8 cellular contexts compared by ENCODE assay signal in genomic region chr22:50342651-50343540, GRCh38. TPM values are rescaled to one million over a fixed set of nuclear protein-coding genes. Genes with fewer than 3 reads are reported as not detected.
DNase-seq lines count a peak whose midpoint lies in the region; ATAC-seq, FAIRE-seq and TF ChIP-seq lines count a peak whose summit lies in the region.

A gene with protein sequence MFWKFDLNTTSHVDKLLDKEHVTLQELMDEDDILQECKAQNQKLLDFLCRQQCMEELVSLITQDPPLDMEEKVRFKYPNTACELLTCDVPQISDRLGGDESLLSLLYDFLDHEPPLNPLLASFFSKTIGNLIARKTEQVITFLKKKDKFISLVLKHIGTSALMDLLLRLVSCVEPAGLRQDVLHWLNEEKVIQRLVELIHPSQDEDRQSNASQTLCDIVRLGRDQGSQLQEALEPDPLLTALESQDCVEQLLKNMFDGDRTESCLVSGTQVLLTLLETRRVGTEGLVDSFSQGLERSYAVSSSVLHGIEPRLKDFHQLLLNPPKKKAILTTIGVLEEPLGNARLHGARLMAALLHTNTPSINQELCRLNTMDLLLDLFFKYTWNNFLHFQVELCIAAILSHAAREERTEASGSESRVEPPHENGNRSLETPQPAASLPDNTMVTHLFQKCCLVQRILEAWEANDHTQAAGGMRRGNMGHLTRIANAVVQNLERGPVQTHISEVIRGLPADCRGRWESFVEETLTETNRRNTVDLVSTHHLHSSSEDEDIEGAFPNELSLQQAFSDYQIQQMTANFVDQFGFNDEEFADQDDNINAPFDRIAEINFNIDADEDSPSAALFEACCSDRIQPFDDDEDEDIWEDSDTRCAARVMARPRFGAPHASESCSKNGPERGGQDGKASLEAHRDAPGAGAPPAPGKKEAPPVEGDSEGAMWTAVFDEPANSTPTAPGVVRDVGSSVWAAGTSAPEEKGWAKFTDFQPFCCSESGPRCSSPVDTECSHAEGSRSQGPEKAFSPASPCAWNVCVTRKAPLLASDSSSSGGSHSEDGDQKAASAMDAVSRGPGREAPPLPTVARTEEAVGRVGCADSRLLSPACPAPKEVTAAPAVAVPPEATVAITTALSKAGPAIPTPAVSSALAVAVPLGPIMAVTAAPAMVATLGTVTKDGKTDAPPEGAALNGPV (plus strand): TSS chr22:50343327. CDS start chr22:50393909, 50,582 bp downstream.

- FAIRE-seq in RCC 7860 (lab: Jason Lieb, UNC) = no peak

- ATAC-seq in HG03460 (IDR thresholded peaks at IDR 0.05; ENCODE audit: unreplicated experiment) = peak; percentile 53

- no peaks in the 10 kb centered on the region for H3K9me3 Mint-ChIP-seq in activated T-helper 2 cell treated with anti-CD3 and anti-CD28 coated beads, Interferon-gamma antibody, Interleukin-2, Interleukin-4, amounts not matched to agents 10 μg/mL and 5 μg/mL and 100 μg/mL, durations not matched to agents 14 hours and 24 hours and 36 hours
- H3K9me3 Mint-ChIP-seq in nephron progenitor cell = no peaks in the 10 kb centered on the region
- no peaks in the 10 kb centered on the region for H3K9me3 Mint-ChIP-seq in stimulated activated naive CD8-positive, alpha-beta T cell treated with anti-CD3 and anti-CD28 coated beads, Interleukin-15, Interleukin-2, amounts not matched to agents 100 ng/mL and 50 ng/mL, for 24 hours

- H3K4me3 Mint-ChIP-seq in activated T-helper 2 cell treated with anti-CD3 and anti-CD28 coated beads, Interferon-gamma antibody, Interleukin-2, Interleukin-4, amounts not matched to agents 10 μg/mL and 5 μg/mL and 100 μg/mL, durations not matched to agents 14 hours and 24 hours and 36 hours (ENCODE audit: low read depth) = peak within 1 kb of the TSS; percentile 75
- H3K4me3 Mint-ChIP-seq in nephron progenitor cell = peak within 1 kb of the TSS; percentile 85
- peak within 1 kb of the TSS; percentile 81 for H3K4me3 Mint-ChIP-seq in stimulated activated naive CD8-positive, alpha-beta T cell treated with anti-CD3 and anti-CD28 coated beads, Interleukin-15, Interleukin-2, amounts not matched to agents 100 ng/mL and 50 ng/mL, for 24 hours

- intact Hi-C loops in activated T-helper 2 cell treated with anti-CD3 and anti-CD28 coated beads, Interferon-gamma antibody, Interleukin-2, Interleukin-4, amounts not matched to agents 10 μg/mL and 5 μg/mL and 100 μg/mL, durations not matched to agents 14 hours and 24 hours and 36 hours (cut with micrococcal nuclease) = loop anchor here (1.0 to 10.0 kb wide), 5 partner anchors 36 to 279 kb away; partner anchors contain the start of genes PLXNB2 and TUBGCP6

- H4K20me1 ChIP-seq in BLaER1 = peaks cover 17% of the 10 kb centered on the region

- TF ChIP-seq CTCF in fibroblast of pulmonary artery (IDR thresholded peaks at IDR 0.05; ENCODE audit: low read length, missing control alignments) (no peak), nephron progenitor cell (IDR thresholded peaks at IDR 0.05) (peak; percentile 13)

- H3K4me2 ChIP-seq in BLaER1 = peak within 1 kb of the TSS; percentile 100

- peak within 1 kb of the TSS; percentile 93 for H3K9ac ChIP-seq in BLaER1

- H3K27me3 ChIP-seq in BLaER1 = no peaks in the 10 kb centered on the region

- H3K4me3 ChIP-seq in BLaER1 (peak within 1 kb of the TSS; percentile 87), fibroblast of pulmonary artery (replicated peaks; ENCODE audit: low read depth, low read length) (peak within 1 kb of the TSS; percentile 69)

- no peaks in the 10 kb centered on the region for H3K9me3 ChIP-seq in BLaER1

- peaks cover 15% of the 10 kb centered on the region for H3K36me3 ChIP-seq in BLaER1

- DNase-seq in GM19240 (ENCODE audit: insufficient read length, low spot score) = peak; percentile 60
- peak; percentile 37 for DNase-seq in RCC 7860 (ENCODE audit: low spot score)
- DNase-seq in activated T-helper 2 cell treated with anti-CD3 and anti-CD28 coated beads, Interferon-gamma antibody, Interleukin-2, Interleukin-4, amounts not matched to agents 10 μg/mL and 5 μg/mL and 100 μg/mL, durations not matched to agents 14 hours and 24 hours and 36 hours (ENCODE audit: low spot score) = peak; percentile 82
- peak; percentile 62 for DNase-seq in fibroblast of pulmonary artery (ENCODE audit: low read depth)
- peak; percentile 92 for DNase-seq in nephron progenitor cell

- H3K27ac ChIP-seq in BLaER1 = peak within 1 kb of the TSS; percentile 93

- H3K27me3 Mint-ChIP-seq in activated T-helper 2 cell treated with anti-CD3 and anti-CD28 coated beads, Interferon-gamma antibody, Interleukin-2, Interleukin-4, amounts not matched to agents 10 μg/mL and 5 μg/mL and 100 μg/mL, durations not matched to agents 14 hours and 24 hours and 36 hours (ENCODE audit: low read depth) = no peaks in the 10 kb centered on the region
- peaks cover 4% of the 10 kb centered on the region for H3K27me3 Mint-ChIP-seq in nephron progenitor cell (ENCODE audit: low read depth, poor library complexity)
- H3K27me3 Mint-ChIP-seq in stimulated activated naive CD8-positive, alpha-beta T cell treated with anti-CD3 and anti-CD28 coated beads, Interleukin-15, Interleukin-2, amounts not matched to agents 100 ng/mL and 50 ng/mL, for 24 hours = no peaks in the 10 kb centered on the region

- peaks cover 2% of the 10 kb centered on the region for H3K4me1 Mint-ChIP-seq in activated T-helper 2 cell treated with anti-CD3 and anti-CD28 coated beads, Interferon-gamma antibody, Interleukin-2, Interleukin-4, amounts not matched to agents 10 μg/mL and 5 μg/mL and 100 μg/mL, durations not matched to agents 14 hours and 24 hours and 36 hours (ENCODE audit: low read depth)
- peaks cover 5% of the 10 kb centered on the region for H3K4me1 Mint-ChIP-seq in nephron progenitor cell
- peaks cover 11% of the 10 kb centered on the region for H3K4me1 Mint-ChIP-seq in stimulated activated naive CD8-positive, alpha-beta T cell treated with anti-CD3 and anti-CD28 coated beads, Interleukin-15, Interleukin-2, amounts not matched to agents 100 ng/mL and 50 ng/mL, for 24 hours (ENCODE audit: low read depth)

- no peaks in the 10 kb centered on the region for H3K36me3 Mint-ChIP-seq in activated T-helper 2 cell treated with anti-CD3 and anti-CD28 coated beads, Interferon-gamma antibody, Interleukin-2, Interleukin-4, amounts not matched to agents 10 μg/mL and 5 μg/mL and 100 μg/mL, durations not matched to agents 14 hours and 24 hours and 36 hours (ENCODE audit: low read depth)
- H3K36me3 Mint-ChIP-seq in nephron progenitor cell (ENCODE audit: low read depth) = no peaks in the 10 kb centered on the region
- H3K36me3 Mint-ChIP-seq in stimulated activated naive CD8-positive, alpha-beta T cell treated with anti-CD3 and anti-CD28 coated beads, Interleukin-15, Interleukin-2, amounts not matched to agents 100 ng/mL and 50 ng/mL, for 24 hours (ENCODE audit: low read depth) = no peaks in the 10 kb centered on the region

- H3K27ac Mint-ChIP-seq in activated T-helper 2 cell treated with anti-CD3 and anti-CD28 coated beads, Interferon-gamma antibody, Interleukin-2, Interleukin-4, amounts not matched to agents 10 μg/mL and 5 μg/mL and 100 μg/mL, durations not matched to agents 14 hours and 24 hours and 36 hours = peak within 1 kb of the TSS; percentile 73
- H3K27ac Mint-ChIP-seq in nephron progenitor cell = no peak within 1 kb of the TSS
- peak within 1 kb of the TSS; percentile 86 for H3K27ac Mint-ChIP-seq in stimulated activated naive CD8-positive, alpha-beta T cell treated with anti-CD3 and anti-CD28 coated beads, Interleukin-15, Interleukin-2, amounts not matched to agents 100 ng/mL and 50 ng/mL, for 24 hours

- peaks cover 33% of the 10 kb centered on the region for H3K4me1 ChIP-seq in BLaER1

RNA-seq across cellular contexts. Expression of the gene that starts here (rescaled TPM):
- total RNA-seq in activated T-helper 2 cell treated with anti-CD3 and anti-CD28 coated beads, Interferon-gamma antibody, Interleukin-2, Interleukin-4, amounts not matched to agents 10 μg/mL and 5 μg/mL and 100 μg/mL, durations not matched to agents 14 hours and 24 hours and 36 hours = 42.9 and 45.0 TPM in 2 replicates

Comparison
In these comparisons a context has a peak if more than half of its experiments do, and no peak if none do; other contexts are left out.
1. Peak in every context shown above with its lines: DNase-seq, ATAC-seq, H3K4me3 ChIP-seq and H3K27ac ChIP-seq.
2. DNase-seq: peak in every context shown above with its lines; median percentile 92 in nephron progenitor cell; 82 in activated T-helper 2 cell treated with anti-CD3 and anti-CD28 coated beads, Interferon-gamma antibody, Interleukin-2, Interleukin-4, amounts not matched to agents 10 μg/mL and 5 μg/mL and 100 μg/mL, durations not matched to agents 14 hours and 24 hours and 36 hours; 62 in fibroblast of pulmonary artery; 60 in GM19240; 37 in RCC 7860.